ENCODE assay signal across 1 cellular context in the genomic region with DNA sequence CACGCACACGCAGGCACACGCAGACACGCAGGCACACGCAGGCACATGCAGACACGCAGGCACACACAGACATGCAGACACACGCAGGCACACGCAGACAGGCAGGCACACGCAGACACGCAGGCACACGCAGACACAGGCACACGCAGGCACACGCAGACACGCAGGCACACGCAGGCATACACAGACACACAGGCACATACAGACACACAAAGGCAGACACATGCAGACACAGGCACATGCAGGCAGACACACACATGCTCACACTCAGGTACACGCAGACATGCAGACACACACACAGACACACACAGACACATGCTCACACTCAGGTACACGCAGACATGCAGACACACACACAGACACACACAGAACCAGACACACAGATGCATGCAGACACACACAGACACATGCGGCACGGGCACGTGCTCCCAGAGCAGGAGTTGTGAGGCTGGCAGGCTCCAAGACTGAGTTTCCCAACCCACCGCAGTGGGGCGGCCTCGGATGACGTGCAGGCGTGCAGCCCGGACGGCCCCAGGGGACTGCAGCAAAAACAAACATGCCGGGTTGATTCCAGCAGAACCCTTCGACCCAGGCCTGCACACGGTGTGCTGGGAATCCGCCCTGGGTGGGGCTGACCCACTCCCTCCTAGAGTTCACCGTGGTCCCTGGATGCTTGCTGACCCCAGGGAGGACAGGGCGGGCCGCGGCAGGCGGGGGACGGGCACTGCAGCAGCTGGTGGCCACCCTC.
TF ChIP-seq lines count a peak whose summit lies in the region.

No MANE protein-coding gene starts in this region.

TF ChIP-seq in HepG2, 621 proteins besides CTCF, POLR2A, EP300 and RAD21 (continued from another document and continues in another):
- TF ChIP-seq, protein P1, sequence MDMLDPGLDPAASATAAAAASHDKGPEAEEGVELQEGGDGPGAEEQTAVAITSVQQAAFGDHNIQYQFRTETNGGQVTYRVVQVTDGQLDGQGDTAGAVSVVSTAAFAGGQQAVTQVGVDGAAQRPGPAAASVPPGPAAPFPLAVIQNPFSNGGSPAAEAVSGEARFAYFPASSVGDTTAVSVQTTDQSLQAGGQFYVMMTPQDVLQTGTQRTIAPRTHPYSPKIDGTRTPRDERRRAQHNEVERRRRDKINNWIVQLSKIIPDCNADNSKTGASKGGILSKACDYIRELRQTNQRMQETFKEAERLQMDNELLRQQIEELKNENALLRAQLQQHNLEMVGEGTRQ (IDR thresholded peaks at IDR 0.05; ENCODE audit: low read depth, low read length): peak; percentile 44; the same call in 1 of the 2 replicates
- TF ChIP-seq, protein P1 (CRISPR knock-in tag; IDR thresholded peaks at IDR 0.05; ENCODE audit: borderline replicate concordance): 0 out of 2 replicates have a peak, but pooled peaks have one; percentile 27
- TF ChIP-seq, protein P2, sequence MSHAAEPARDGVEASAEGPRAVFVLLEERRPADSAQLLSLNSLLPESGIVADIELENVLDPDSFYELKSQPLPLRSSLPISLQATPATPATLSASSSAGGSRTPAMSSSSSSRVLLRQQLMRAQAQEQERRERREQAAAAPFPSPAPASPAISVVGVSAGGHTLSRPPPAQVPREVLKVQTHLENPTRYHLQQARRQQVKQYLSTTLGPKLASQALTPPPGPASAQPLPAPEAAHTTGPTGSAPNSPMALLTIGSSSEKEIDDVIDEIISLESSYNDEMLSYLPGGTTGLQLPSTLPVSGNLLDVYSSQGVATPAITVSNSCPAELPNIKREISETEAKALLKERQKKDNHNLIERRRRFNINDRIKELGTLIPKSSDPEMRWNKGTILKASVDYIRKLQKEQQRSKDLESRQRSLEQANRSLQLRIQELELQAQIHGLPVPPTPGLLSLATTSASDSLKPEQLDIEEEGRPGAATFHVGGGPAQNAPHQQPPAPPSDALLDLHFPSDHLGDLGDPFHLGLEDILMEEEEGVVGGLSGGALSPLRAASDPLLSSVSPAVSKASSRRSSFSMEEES (CRISPR knock-in tag; IDR thresholded peaks at IDR 0.05): peak; percentile 85
- TF ChIP-seq RBAK (CRISPR knock-in tag; IDR thresholded peaks at IDR 0.05) (no peak), ZNF180 (CRISPR knock-in tag; IDR thresholded peaks at IDR 0.05; ENCODE audit: borderline replicate concordance, low read depth) (no peak), ZNF652 (CRISPR knock-in tag; IDR thresholded peaks at IDR 0.05; ENCODE audit: borderline replicate concordance, low read depth) (no peak), MXI1 (IDR thresholded peaks at IDR 0.05; ENCODE audit: borderline replicate concordance, low read depth, low read length) (peak; percentile 86; the same call in 2 of the 3 replicates), TOPORS (CRISPR knock-in tag; IDR thresholded peaks at IDR 0.05) (no peak), ZFY (CRISPR knock-in tag; IDR thresholded peaks at IDR 0.05) (peak; percentile 40; the same call in 1 of the 2 replicates), ARNTL (CRISPR knock-in tag; IDR thresholded peaks at IDR 0.05) (peak; percentile 97), SIN3A (IDR thresholded peaks at IDR 0.05; ENCODE audit: borderline replicate concordance, low read depth, low read length) (no peak), LCORL (IDR thresholded peaks at IDR 0.05) (0 out of 2 replicates have a peak, but pooled peaks have one; percentile 30), LCORL (CRISPR knock-in tag; IDR thresholded peaks at IDR 0.05) (peak; percentile 82), GPN1 (CRISPR knock-in tag; IDR thresholded peaks at IDR 0.05; ENCODE audit: borderline replicate concordance) (no peak), ASH2L (IDR thresholded peaks at IDR 0.05; ENCODE audit: insufficient read length, low read depth, low read length) (no peak), SAFB2 (CRISPR knock-in tag; IDR thresholded peaks at IDR 0.05; ENCODE audit: borderline replicate concordance, low read depth) (no peak; the same call in 1 of the 2 replicates), AHR (CRISPR knock-in tag; IDR thresholded peaks at IDR 0.05) (peak; percentile 28; the same call in 1 of the 2 replicates), KDM5A (IDR thresholded peaks at IDR 0.05; ENCODE audit: borderline replicate concordance, low read length) (no peak), ZNF556 (CRISPR knock-in tag; IDR thresholded peaks at IDR 0.05; ENCODE audit: borderline replicate concordance) (0 out of 2 replicates have a peak, but pooled peaks have one; percentile 63), ZNF879 (CRISPR knock-in tag; IDR thresholded peaks at IDR 0.05) (no peak), ZNF605 (CRISPR knock-in tag; IDR thresholded peaks at IDR 0.05) (no peak), GABPA (IDR thresholded peaks at IDR 0.05; ENCODE audit: low read depth, low read length) (no peak), GABPA (CRISPR knock-in tag; IDR thresholded peaks at IDR 0.05; ENCODE audit: low read depth) (no peak), ZNF331 (CRISPR knock-in tag; IDR thresholded peaks at IDR 0.05) (peak; percentile 56; the same call in 1 of the 2 replicates), HNRNPL (IDR thresholded peaks at IDR 0.05; ENCODE audit: low read depth, low read length) (peak; percentile 76; the same call in 1 of the 2 replicates), ZNF562 (CRISPR knock-in tag; IDR thresholded peaks at IDR 0.05; ENCODE audit: borderline replicate concordance) (no peak), NCOA2 (CRISPR knock-in tag; IDR thresholded peaks at IDR 0.05) (no peak; the same call in 1 of the 2 replicates), ZNF839 (CRISPR knock-in tag; IDR thresholded peaks at IDR 0.05; ENCODE audit: borderline replicate concordance) (0 out of 2 replicates have a peak, but pooled peaks have one; percentile 59), SAP130 (CRISPR knock-in tag; IDR thresholded peaks at IDR 0.05; ENCODE audit: low read depth) (peak; percentile 88)
- TF ChIP-seq, protein P3, sequence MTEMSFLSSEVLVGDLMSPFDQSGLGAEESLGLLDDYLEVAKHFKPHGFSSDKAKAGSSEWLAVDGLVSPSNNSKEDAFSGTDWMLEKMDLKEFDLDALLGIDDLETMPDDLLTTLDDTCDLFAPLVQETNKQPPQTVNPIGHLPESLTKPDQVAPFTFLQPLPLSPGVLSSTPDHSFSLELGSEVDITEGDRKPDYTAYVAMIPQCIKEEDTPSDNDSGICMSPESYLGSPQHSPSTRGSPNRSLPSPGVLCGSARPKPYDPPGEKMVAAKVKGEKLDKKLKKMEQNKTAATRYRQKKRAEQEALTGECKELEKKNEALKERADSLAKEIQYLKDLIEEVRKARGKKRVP (CRISPR knock-in tag; IDR thresholded peaks at IDR 0.05): 0 out of 4 replicates have a peak, but pooled peaks of 1 of the 2 experiments have one; percentile 19
- TF ChIP-seq, protein P4, sequence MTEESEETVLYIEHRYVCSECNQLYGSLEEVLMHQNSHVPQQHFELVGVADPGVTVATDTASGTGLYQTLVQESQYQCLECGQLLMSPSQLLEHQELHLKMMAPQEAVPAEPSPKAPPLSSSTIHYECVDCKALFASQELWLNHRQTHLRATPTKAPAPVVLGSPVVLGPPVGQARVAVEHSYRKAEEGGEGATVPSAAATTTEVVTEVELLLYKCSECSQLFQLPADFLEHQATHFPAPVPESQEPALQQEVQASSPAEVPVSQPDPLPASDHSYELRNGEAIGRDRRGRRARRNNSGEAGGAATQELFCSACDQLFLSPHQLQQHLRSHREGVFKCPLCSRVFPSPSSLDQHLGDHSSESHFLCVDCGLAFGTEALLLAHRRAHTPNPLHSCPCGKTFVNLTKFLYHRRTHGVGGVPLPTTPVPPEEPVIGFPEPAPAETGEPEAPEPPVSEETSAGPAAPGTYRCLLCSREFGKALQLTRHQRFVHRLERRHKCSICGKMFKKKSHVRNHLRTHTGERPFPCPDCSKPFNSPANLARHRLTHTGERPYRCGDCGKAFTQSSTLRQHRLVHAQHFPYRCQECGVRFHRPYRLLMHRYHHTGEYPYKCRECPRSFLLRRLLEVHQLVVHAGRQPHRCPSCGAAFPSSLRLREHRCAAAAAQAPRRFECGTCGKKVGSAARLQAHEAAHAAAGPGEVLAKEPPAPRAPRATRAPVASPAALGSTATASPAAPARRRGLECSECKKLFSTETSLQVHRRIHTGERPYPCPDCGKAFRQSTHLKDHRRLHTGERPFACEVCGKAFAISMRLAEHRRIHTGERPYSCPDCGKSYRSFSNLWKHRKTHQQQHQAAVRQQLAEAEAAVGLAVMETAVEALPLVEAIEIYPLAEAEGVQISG (CRISPR knock-in tag; IDR thresholded peaks at IDR 0.05): no peak
- TF ChIP-seq, protein P5, sequence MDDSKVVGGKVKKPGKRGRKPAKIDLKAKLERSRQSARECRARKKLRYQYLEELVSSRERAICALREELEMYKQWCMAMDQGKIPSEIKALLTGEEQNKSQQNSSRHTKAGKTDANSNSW (CRISPR knock-in tag; IDR thresholded peaks at IDR 0.05; ENCODE audit: borderline replicate concordance): no peak; the same call in 1 of the 2 replicates
- TF ChIP-seq, protein P6, sequence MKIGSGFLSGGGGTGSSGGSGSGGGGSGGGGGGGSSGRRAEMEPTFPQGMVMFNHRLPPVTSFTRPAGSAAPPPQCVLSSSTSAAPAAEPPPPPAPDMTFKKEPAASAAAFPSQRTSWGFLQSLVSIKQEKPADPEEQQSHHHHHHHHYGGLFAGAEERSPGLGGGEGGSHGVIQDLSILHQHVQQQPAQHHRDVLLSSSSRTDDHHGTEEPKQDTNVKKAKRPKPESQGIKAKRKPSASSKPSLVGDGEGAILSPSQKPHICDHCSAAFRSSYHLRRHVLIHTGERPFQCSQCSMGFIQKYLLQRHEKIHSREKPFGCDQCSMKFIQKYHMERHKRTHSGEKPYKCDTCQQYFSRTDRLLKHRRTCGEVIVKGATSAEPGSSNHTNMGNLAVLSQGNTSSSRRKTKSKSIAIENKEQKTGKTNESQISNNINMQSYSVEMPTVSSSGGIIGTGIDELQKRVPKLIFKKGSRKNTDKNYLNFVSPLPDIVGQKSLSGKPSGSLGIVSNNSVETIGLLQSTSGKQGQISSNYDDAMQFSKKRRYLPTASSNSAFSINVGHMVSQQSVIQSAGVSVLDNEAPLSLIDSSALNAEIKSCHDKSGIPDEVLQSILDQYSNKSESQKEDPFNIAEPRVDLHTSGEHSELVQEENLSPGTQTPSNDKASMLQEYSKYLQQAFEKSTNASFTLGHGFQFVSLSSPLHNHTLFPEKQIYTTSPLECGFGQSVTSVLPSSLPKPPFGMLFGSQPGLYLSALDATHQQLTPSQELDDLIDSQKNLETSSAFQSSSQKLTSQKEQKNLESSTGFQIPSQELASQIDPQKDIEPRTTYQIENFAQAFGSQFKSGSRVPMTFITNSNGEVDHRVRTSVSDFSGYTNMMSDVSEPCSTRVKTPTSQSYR (CRISPR knock-in tag; IDR thresholded peaks at IDR 0.05; ENCODE audit: borderline replicate concordance): no peak; the same call in 1 of the 2 replicates
- TF ChIP-seq, protein P7, sequence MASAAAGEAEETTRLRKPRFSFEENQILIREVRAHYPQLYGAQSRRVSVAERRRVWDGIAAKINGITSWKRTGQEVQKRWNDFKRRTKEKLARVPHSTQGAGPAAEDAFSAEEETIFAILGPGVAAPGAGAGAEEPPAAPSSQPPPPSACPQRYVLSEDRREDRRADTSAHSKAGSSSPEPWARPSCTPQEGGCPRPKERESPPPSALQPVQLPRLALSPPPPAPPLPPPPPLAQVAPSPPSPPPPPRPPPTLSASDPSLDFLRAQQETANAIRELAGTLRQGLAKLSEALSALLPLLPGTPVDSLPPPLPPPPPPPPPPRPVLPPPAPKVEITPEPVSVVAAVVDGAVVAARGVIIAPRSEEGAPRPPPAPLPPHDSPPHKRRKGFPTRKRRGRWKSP (CRISPR knock-in tag; IDR thresholded peaks at IDR 0.05): no peak; the same call in 1 of the 2 replicates
- TF ChIP-seq, protein P8, sequence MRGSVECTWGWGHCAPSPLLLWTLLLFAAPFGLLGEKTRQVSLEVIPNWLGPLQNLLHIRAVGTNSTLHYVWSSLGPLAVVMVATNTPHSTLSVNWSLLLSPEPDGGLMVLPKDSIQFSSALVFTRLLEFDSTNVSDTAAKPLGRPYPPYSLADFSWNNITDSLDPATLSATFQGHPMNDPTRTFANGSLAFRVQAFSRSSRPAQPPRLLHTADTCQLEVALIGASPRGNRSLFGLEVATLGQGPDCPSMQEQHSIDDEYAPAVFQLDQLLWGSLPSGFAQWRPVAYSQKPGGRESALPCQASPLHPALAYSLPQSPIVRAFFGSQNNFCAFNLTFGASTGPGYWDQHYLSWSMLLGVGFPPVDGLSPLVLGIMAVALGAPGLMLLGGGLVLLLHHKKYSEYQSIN (CRISPR knock-in tag; IDR thresholded peaks at IDR 0.05; ENCODE audit: borderline replicate concordance): no peak
- TF ChIP-seq, protein P9, sequence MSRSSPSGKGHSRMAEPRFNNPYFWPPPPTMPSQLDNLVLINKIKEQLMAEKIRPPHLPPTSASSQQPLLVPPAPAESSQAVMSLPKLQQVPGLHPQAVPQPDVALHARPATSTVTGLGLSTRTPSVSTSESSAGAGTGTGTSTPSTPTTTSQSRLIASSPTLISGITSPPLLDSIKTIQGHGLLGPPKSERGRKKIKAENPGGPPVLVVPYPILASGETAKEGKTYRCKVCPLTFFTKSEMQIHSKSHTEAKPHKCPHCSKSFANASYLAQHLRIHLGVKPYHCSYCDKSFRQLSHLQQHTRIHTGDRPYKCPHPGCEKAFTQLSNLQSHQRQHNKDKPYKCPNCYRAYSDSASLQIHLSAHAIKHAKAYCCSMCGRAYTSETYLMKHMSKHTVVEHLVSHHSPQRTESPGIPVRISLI (CRISPR knock-in tag; IDR thresholded peaks at IDR 0.05; ENCODE audit: borderline replicate concordance): peak; percentile 69; the same call in 1 of the 2 replicates
- TF ChIP-seq, protein P10, sequence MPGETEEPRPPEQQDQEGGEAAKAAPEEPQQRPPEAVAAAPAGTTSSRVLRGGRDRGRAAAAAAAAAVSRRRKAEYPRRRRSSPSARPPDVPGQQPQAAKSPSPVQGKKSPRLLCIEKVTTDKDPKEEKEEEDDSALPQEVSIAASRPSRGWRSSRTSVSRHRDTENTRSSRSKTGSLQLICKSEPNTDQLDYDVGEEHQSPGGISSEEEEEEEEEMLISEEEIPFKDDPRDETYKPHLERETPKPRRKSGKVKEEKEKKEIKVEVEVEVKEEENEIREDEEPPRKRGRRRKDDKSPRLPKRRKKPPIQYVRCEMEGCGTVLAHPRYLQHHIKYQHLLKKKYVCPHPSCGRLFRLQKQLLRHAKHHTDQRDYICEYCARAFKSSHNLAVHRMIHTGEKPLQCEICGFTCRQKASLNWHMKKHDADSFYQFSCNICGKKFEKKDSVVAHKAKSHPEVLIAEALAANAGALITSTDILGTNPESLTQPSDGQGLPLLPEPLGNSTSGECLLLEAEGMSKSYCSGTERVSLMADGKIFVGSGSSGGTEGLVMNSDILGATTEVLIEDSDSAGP (CRISPR knock-in tag; IDR thresholded peaks at IDR 0.05; ENCODE audit: borderline replicate concordance): peak; percentile 65; the same call in 1 of the 2 replicates
- TF ChIP-seq, protein P11, sequence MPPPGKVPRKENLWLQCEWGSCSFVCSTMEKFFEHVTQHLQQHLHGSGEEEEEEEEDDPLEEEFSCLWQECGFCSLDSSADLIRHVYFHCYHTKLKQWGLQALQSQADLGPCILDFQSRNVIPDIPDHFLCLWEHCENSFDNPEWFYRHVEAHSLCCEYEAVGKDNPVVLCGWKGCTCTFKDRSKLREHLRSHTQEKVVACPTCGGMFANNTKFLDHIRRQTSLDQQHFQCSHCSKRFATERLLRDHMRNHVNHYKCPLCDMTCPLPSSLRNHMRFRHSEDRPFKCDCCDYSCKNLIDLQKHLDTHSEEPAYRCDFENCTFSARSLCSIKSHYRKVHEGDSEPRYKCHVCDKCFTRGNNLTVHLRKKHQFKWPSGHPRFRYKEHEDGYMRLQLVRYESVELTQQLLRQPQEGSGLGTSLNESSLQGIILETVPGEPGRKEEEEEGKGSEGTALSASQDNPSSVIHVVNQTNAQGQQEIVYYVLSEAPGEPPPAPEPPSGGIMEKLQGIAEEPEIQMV (CRISPR knock-in tag; IDR thresholded peaks at IDR 0.05; ENCODE audit: low read depth): peak; percentile 80; the same call in 1 of the 2 replicates
